Comparison of ENCODE assay signal across 21 cellular contexts in the genomic region with DNA sequence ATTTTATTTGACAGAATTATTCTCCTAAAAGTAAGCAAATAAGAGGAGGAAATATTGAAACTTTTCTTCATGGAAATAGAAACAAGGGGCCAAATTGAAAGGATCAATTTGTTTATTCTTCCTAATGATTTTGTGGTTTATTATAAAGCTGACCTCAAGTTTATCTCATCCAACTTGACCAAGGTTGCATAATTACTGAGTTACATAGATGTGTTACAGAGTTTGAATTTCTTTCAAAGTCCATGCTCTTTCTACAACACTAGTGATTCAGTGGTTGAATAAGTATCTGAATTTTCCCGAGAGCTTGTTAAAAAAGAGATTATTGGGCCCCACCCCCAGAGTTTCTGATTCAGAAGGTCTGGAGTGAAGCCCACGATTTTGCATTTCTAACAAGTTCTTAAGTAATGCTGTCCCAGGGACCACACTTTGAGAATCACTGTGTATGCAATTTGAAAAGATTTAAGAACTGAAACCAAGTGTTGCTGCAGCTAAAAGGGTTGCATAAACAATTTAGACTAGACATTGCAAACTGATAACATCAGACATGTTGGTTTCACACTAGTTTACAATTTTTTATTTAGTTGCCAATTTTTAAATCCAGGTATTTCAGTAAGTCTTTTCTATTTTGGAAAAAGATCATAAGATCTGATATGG.
A peak's percentile ranks its signal among the peaks of the same experiment; 100 is the strongest.
DNase-seq lines count a peak whose midpoint lies in the region; ATAC-seq and TF ChIP-seq lines count a peak whose summit lies in the region.
"Had no signal": no experiment of that assay in that cellular context is flagged by ENCODE, and none has a peak within 500 bp of the region (broad histone marks: within the 10 kb centered on the region; RNA-seq: fewer than 3 reads in every experiment).

No MANE protein-coding gene starts in this region.

- no peaks in the 10 kb centered on the region for H3K36me3 Mint-ChIP-seq in glutamatergic neuron (ENCODE audit: unreplicated experiment)
- H3K36me3 Mint-ChIP-seq: CD14-positive monocyte; CD8-positive, alpha-beta T cell had no signal

- no peak overlapping the region for H3K9ac ChIP-seq in MM.1S (ENCODE audit: low read length)
- H3K9ac ChIP-seq: BLaER1 had no signal

- DNase-seq in CD1c-positive myeloid dendritic cell (ENCODE audit: extremely low spot score) = peak; percentile 6
- peak; percentile 50 for DNase-seq in MM.1S
- DNase-seq in astrocyte of the hippocampus (ENCODE audit: low read depth, low spot score) = peak; percentile 9
- no peak for DNase-seq in left lobe of liver (ENCODE audit: low spot score)
- no peak for DNase-seq in Ammon's horn (ENCODE audit: low spot score)
- no peak for DNase-seq in stimulated activated CD4-positive, alpha-beta T cell treated with anti-CD3 and anti-CD28 coated beads, Interleukin-12 subunit alpha, Interleukin-12 subunit beta, amount 100 ng/mL, for 4 hours
- no peak for DNase-seq in NCI-H510A (lab: John Stamatoyannopoulos, UW)
- DNase-seq in glutamatergic neuron = no peak
- DNase-seq: AML-193; CD8-positive, alpha-beta T cell; COR-L47; DMS 273 treated with DMSO at 0.1 percent for 48 hours; DMS53; DND-41; EL; IMR-90 had no signal

- no peak overlapping the region for H3K27ac ChIP-seq in MM.1S (ENCODE audit: low read length)
- H3K27ac ChIP-seq: BLaER1, HL-60 had no signal

- H4K20me1 ChIP-seq in MM.1S (ENCODE audit: insufficient read depth, low read length) = no peaks in the 10 kb centered on the region
- H4K20me1 ChIP-seq: BLaER1 had no signal

- no peak overlapping the region for H3K4me3 ChIP-seq in MM.1S (ENCODE audit: low read length)
- H3K4me3 ChIP-seq: BLaER1, HAP-1, K562 had no signal

- H3K27ac Mint-ChIP-seq in glutamatergic neuron (ENCODE audit: unreplicated experiment) = no peak overlapping the region
- H3K27ac Mint-ChIP-seq: CD14-positive monocyte; CD8-positive, alpha-beta T cell had no signal

- no peaks in the 10 kb centered on the region for H3K9me2 ChIP-seq in MM.1S (replicated peaks; ENCODE audit: insufficient read depth, low read length)

- H3K36me3 ChIP-seq in MM.1S (replicated peaks; ENCODE audit: insufficient read depth, low read length) = no peaks in the 10 kb centered on the region
- H3K36me3 ChIP-seq: BLaER1, HAP-1 had no signal

- H3K4me1 ChIP-seq in MM.1S (ENCODE audit: low read length) = no peaks in the 10 kb centered on the region
- H3K4me1 ChIP-seq: BLaER1 had no signal

- no peaks in the 10 kb centered on the region for H3K27me3 ChIP-seq in MM.1S (replicated peaks; ENCODE audit: insufficient read depth, low read length)
- H3K27me3 ChIP-seq: BLaER1 had no signal

- no peaks in the 10 kb centered on the region for H3K9me3 ChIP-seq in MM.1S (replicated peaks; ENCODE audit: insufficient read depth, low read length)
- H3K9me3 ChIP-seq: BLaER1, HAP-1 had no signal

- no peak for TF ChIP-seq CTCF in MM.1S (IDR thresholded peaks at IDR 0.05; ENCODE audit: low read length)
- TF ChIP-seq CTCF in glutamatergic neuron (IDR thresholded peaks at IDR 0.05; ENCODE audit: partially characterized antibody, unreplicated experiment) = no peak

- no peaks in the 10 kb centered on the region for H3K27me3 Mint-ChIP-seq in glutamatergic neuron (ENCODE audit: unreplicated experiment)

- H3K4me2 ChIP-seq in MM.1S (ENCODE audit: low read depth, low read length) = no peak overlapping the region
- H3K4me2 ChIP-seq: BLaER1 had no signal

- H2AFZ ChIP-seq in MM.1S (ENCODE audit: low read length) = no peak overlapping the region

- no peak overlapping the region for H3K4me3 Mint-ChIP-seq in glutamatergic neuron (ENCODE audit: unreplicated experiment)
- H3K4me3 Mint-ChIP-seq: CD14-positive monocyte; CD8-positive, alpha-beta T cell had no signal

- H3F3A ChIP-seq in MM.1S (ENCODE audit: insufficient read depth, low read length) = no peaks in the 10 kb centered on the region

- H3K9me3 Mint-ChIP-seq in glutamatergic neuron (ENCODE audit: unreplicated experiment) = no peaks in the 10 kb centered on the region

- no peaks in the 10 kb centered on the region for H3K4me1 Mint-ChIP-seq in glutamatergic neuron (ENCODE audit: low read depth, unreplicated experiment)

- peak; percentile 89 for ATAC-seq in left lobe of liver
- ATAC-seq: CD8-positive, alpha-beta T cell; K562 had no signal

- no peaks in the 10 kb centered on the region for H3K79me2 ChIP-seq in MM.1S (ENCODE audit: low read length)

Comparison
In these comparisons a context has a peak if more than half of its experiments do, and no peak if none do; other contexts are left out.
1. DNase-seq: peak in CD1c-positive myeloid dendritic cell (single experiment), MM.1S (single experiment) and astrocyte of the hippocampus (single experiment); none in left lobe of liver (single experiment), Ammon's horn (single experiment), stimulated activated CD4-positive, alpha-beta T cell treated with anti-CD3 and anti-CD28 coated beads, Interleukin-12 subunit alpha, Interleukin-12 subunit beta, amount 100 ng/mL, for 4 hours (single experiment), NCI-H510A (single experiment) and glutamatergic neuron (single experiment).